ENCODE assay signal across 16 cellular contexts in genomic region chr21:34843562-34843961, GRCh38.
A peak's percentile ranks its signal among the peaks of the same experiment; 100 is the strongest.
DNase-seq lines count a peak whose midpoint lies in the region; ATAC-seq and TF ChIP-seq lines count a peak whose summit lies in the region.
"Had no signal": no experiment of that assay in that cellular context is flagged by ENCODE, and none has a peak within 500 bp of the region (broad histone marks: within the 10 kb centered on the region; RNA-seq: fewer than 3 reads in every experiment).

No MANE protein-coding gene starts in this region.

- TF ChIP-seq POLR2A in gastrocnemius medialis (IDR thresholded peaks at IDR 0.05), result peak; percentile 21 to 48

- H4K20me1 ChIP-seq in fibroblast of lung (ENCODE audit: control insufficient read depth, extremely low read depth, insufficient read depth, low read length), result peaks cover 2% of the 10 kb centered on the region

- in situ Hi-C loops in gastrocnemius medialis (cut with MboI; ENCODE audit: low sequenced_read_pairs in 4 of 4), result no loop called here

- DNase-seq in CD1c-positive myeloid dendritic cell (ENCODE audit: extremely low spot score) (peak; percentile 32), LHCN-M2 (ENCODE audit: low read depth) (peak; percentile 41), fibroblast of lung (ENCODE audit: low read depth in 2 of 2) (no peak), gastrocnemius medialis (peak; percentile 82 to 92), mucosa of descending colon (no peak), RKO (ENCODE audit: low spot score) (no peak)
- DNase-seq in activated CD4-positive, CD25-positive, alpha-beta regulatory T cell treated with anti-CD3 and anti-CD28 coated beads, Interleukin-2, amount 50 U/mL, for 72 hours, result no peak
- DNase-seq: activated gamma-delta T cell treated with Interleukin-2 at 50 U/mL for 16 hours; Calu3; cortex of kidney; NCI-H2081; NCI-H524 treated with DMSO at 0.1 percent for 48 hours; stimulated activated naive CD8-positive, alpha-beta T cell treated with anti-CD3 and anti-CD28 coated beads, Interleukin-15, amount 100 ng/mL, for 72 hours; T-helper 9 cell had no signal

- intact Hi-C loops in gastrocnemius medialis (cut with DNase I; ENCODE audit: low total_unique reads) (loop anchor here (1.0 kb wide), 1 partner anchor 48 kb away; no protein-coding TSS in a partner anchor), mucosa of descending colon (cut with DNase I, micrococcal nuclease) (no loop called here)

- H3K27me3 ChIP-seq in fibroblast of lung (ENCODE audit: control insufficient read depth, insufficient read depth, low read length) (no peaks in the 10 kb centered on the region), gastrocnemius medialis (no peaks in the 10 kb centered on the region)

- no peak overlapping the region for H2AFZ ChIP-seq in fibroblast of lung (ENCODE audit: low read length)

- ATAC-seq in gastrocnemius medialis (peak; percentile 64 to 70), mucosa of descending colon (no peak), GM18909 (IDR thresholded peaks at IDR 0.05; ENCODE audit: poor library complexity, unreplicated experiment) (no peak)
- ATAC-seq: HepG2; stimulated activated naive CD8-positive, alpha-beta T cell treated with anti-CD3 and anti-CD28 coated beads, Interleukin-15, amount 100 ng/mL, for 72 hours had no signal

- TF ChIP-seq CTCF in fibroblast of lung (conservative IDR thresholded peaks at IDR 0.05 in 1 of 2, IDR thresholded peaks at IDR 0.05 in 1 of 2; ENCODE audit: low read depth in 1 of 2, low read length in 2 of 2) (no peak), gastrocnemius medialis (IDR thresholded peaks at IDR 0.05 in 4 of 5, conservative IDR thresholded peaks at IDR 0.05 in 1 of 5) (no peak), mucosa of descending colon (IDR thresholded peaks at IDR 0.05) (no peak)

- no peak overlapping the region for H3K4me3 ChIP-seq in fibroblast of lung (replicated peaks in 1 of 4; ENCODE audit: control extremely low read depth in 1 of 4, insufficient read depth in 1 of 4, low read depth in 3 of 4, low read length in 4 of 4)
- H3K4me3 ChIP-seq in gastrocnemius medialis, result peak overlapping the region; percentile 27 to 49 (median 37)
- no peak overlapping the region for H3K4me3 ChIP-seq in mucosa of descending colon

- peak overlapping the region; percentile 9 for H3K4me2 ChIP-seq in fibroblast of lung (ENCODE audit: extremely low read depth, insufficient read depth, low read length)

- peaks cover 90% of the 10 kb centered on the region for H3K79me2 ChIP-seq in fibroblast of lung (ENCODE audit: control insufficient read depth, insufficient read depth, low read length)

- no peaks in the 10 kb centered on the region for H3K9me3 ChIP-seq in fibroblast of lung (ENCODE audit: control insufficient read depth, insufficient read depth, low read depth, low read length)
- no peaks in the 10 kb centered on the region for H3K9me3 ChIP-seq in gastrocnemius medialis
- H3K9me3 ChIP-seq in mucosa of descending colon, result no peaks in the 10 kb centered on the region

- H3K36me3 ChIP-seq in fibroblast of lung (ENCODE audit: control insufficient read depth, insufficient read depth, low read length), result peaks cover 22% of the 10 kb centered on the region
- no peaks in the 10 kb centered on the region for H3K36me3 ChIP-seq in gastrocnemius medialis
- no peaks in the 10 kb centered on the region for H3K36me3 ChIP-seq in mucosa of descending colon (ENCODE audit: low read depth)

- no peak overlapping the region for H3K9ac ChIP-seq in fibroblast of lung (ENCODE audit: insufficient read depth, low read length)

- H3K27ac ChIP-seq in fibroblast of lung (ENCODE audit: insufficient read depth, low read length), result no peak overlapping the region
- H3K27ac ChIP-seq in gastrocnemius medialis, result peak overlapping the region; percentile 85 to 97 (median 92)

- H3K4me1 ChIP-seq in fibroblast of lung (ENCODE audit: control insufficient read depth, extremely low read depth, insufficient read depth, low read length) (peaks cover 31% of the 10 kb centered on the region), gastrocnemius medialis (peaks cover 57 to 59% of the 10 kb centered on the region in 2 donors), mucosa of descending colon (ENCODE audit: low read depth) (peaks cover 25% of the 10 kb centered on the region)

Comparison
In these comparisons a context has a peak if more than half of its experiments do, and no peak if none do; other contexts are left out.
1. DNase-seq: peak in CD1c-positive myeloid dendritic cell (single experiment), LHCN-M2 (single experiment) and gastrocnemius medialis (2 of 2); none in fibroblast of lung (0 of 2), mucosa of descending colon (0 of 3), activated CD4-positive, CD25-positive, alpha-beta regulatory T cell treated with anti-CD3 and anti-CD28 coated beads, Interleukin-2, amount 50 U/mL, for 72 hours (single experiment) and RKO (single experiment).
2. H3K4me3 ChIP-seq: peak in gastrocnemius medialis (4 of 4); none in fibroblast of lung (0 of 4) and mucosa of descending colon (single experiment).
3. ATAC-seq: peak in gastrocnemius medialis (2 of 2); none in mucosa of descending colon (single experiment) and GM18909 (single experiment).